8 cellular contexts compared by ENCODE assay signal in the genomic region with DNA sequence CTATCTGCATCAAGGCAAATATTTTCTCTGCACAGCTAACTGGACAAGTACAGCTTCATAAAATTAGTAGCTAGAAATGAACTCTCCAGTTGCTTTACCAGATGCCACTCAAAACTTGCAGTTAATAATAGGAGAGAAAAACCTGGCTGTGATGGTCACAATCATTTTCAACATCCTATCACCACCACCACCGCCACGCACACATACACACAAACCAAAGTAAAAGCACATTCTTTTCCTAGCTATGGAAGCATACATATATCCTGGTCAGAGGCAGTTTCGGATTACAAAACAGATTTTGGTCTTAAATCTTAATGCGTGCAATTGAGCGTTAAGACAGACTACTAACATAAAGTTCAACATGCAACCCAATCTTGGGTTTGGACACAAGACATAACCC. TPM values are rescaled to one million over a fixed set of nuclear protein-coding genes. Genes with fewer than 3 reads are reported as not detected.
DNase-seq lines count a peak whose midpoint lies in the region; ATAC-seq and TF ChIP-seq lines count a peak whose summit lies in the region.

No MANE protein-coding gene starts in this region.

- no peaks in the 10 kb centered on the region for H3K27me3 ChIP-seq in MG63
- peaks cover 16% of the 10 kb centered on the region for H3K27me3 ChIP-seq in ectodermal cell (ENCODE audit: control insufficient read depth, insufficient read depth, low read length, poor library complexity, severe bottlenecking)

- no peak for TF ChIP-seq CTCF in CD14-positive monocyte (IDR thresholded peaks at IDR 0.05)

- no peaks in the 10 kb centered on the region for H3K9me3 Mint-ChIP-seq in CD14-positive monocyte
- H3K9me3 Mint-ChIP-seq in natural killer cell treated with Interleukin-12 subunit alpha and Interleukin-12 subunit beta and Interleukin-15 and Interleukin-18, amount 100 ng/mL, for 72 hours = no peaks in the 10 kb centered on the region

- H3K4me3 Mint-ChIP-seq in CD14-positive monocyte = peak overlapping the region; percentile 99
- H3K4me3 Mint-ChIP-seq in natural killer cell treated with Interleukin-12 subunit alpha and Interleukin-12 subunit beta and Interleukin-15 and Interleukin-18, amount 100 ng/mL, for 72 hours = peak overlapping the region; percentile 81

- WGBS in ectodermal cell, 2 experiments = 31 to 34% methylated on average over 5 of the region's 5 CpGs

- ATAC-seq in natural killer cell treated with Interleukin-12 subunit alpha and Interleukin-12 subunit beta and Interleukin-15 and Interleukin-18, amount 100 ng/mL, for 72 hours = no peak
- ATAC-seq in GM18519 (IDR thresholded peaks at IDR 0.05; ENCODE audit: low FRiP score, unreplicated experiment) = no peak

- peaks cover 8 to 17% (median 17%) of the 10 kb centered on the region in 3 donors for H3K27me3 Mint-ChIP-seq in CD14-positive monocyte (ENCODE audit: low read depth in 3 of 3)
- H3K27me3 Mint-ChIP-seq in natural killer cell treated with Interleukin-12 subunit alpha and Interleukin-12 subunit beta and Interleukin-15 and Interleukin-18, amount 100 ng/mL, for 72 hours = peaks cover 6 to 9% of the 10 kb centered on the region in 2 donors

- DNase-seq in CD14-positive monocyte (ENCODE audit: low spot score) (no peak), MG63 (no peak), NCI-H2107 treated with DMSO at 0.1 percent for 48 hours (lab: John Stamatoyannopoulos, UW; ENCODE audit: unreplicated experiment) (no peak), NCI-H2196 treated with DMSO at 0.1 percent for 48 hours (lab: John Stamatoyannopoulos, UW; ENCODE audit: unreplicated experiment) (no peak), NCI-H1436 (lab: John Stamatoyannopoulos, UW) (no peak)
- DNase-seq in natural killer cell treated with Interleukin-12 subunit alpha and Interleukin-12 subunit beta and Interleukin-15 and Interleukin-18, amount 100 ng/mL, for 72 hours (ENCODE audit: low spot score) = no peak

- H3K4me1 ChIP-seq in ectodermal cell (ENCODE audit: control insufficient read depth, insufficient read depth, low read length) = peaks cover 11% of the 10 kb centered on the region

- H3K9me3 ChIP-seq in MG63 (no peaks in the 10 kb centered on the region), ectodermal cell (ENCODE audit: control insufficient read depth, low read length) (no peaks in the 10 kb centered on the region)

- peaks cover 41% of the 10 kb centered on the region for H3K4me1 Mint-ChIP-seq in CD14-positive monocyte
- H3K4me1 Mint-ChIP-seq in natural killer cell treated with Interleukin-12 subunit alpha and Interleukin-12 subunit beta and Interleukin-15 and Interleukin-18, amount 100 ng/mL, for 72 hours (ENCODE audit: low read depth in 2 of 2) = peaks cover 29 to 35% of the 10 kb centered on the region in 2 donors

- H3K36me3 Mint-ChIP-seq in CD14-positive monocyte = peaks cover 9 to 12% of the 10 kb centered on the region in 2 donors
- H3K36me3 Mint-ChIP-seq in natural killer cell treated with Interleukin-12 subunit alpha and Interleukin-12 subunit beta and Interleukin-15 and Interleukin-18, amount 100 ng/mL, for 72 hours = no peaks in the 10 kb centered on the region

- H3K36me3 ChIP-seq in MG63 (peaks cover 4% of the 10 kb centered on the region; the same call in 1 of the 2 replicates), ectodermal cell (ENCODE audit: control insufficient read depth, insufficient read depth, low read length) (no peaks in the 10 kb centered on the region)

- H3K4me3 ChIP-seq in MG63 (peak overlapping the region; percentile 98), ectodermal cell (ENCODE audit: insufficient read depth, low read depth, low read length) (peak overlapping the region; percentile 71)

- peak overlapping the region in 3 of 7 donors; percentile 94 to 97 (median 96) for H3K27ac Mint-ChIP-seq in CD14-positive monocyte
- peak overlapping the region; percentile 73 to 89 for H3K27ac Mint-ChIP-seq in natural killer cell treated with Interleukin-12 subunit alpha and Interleukin-12 subunit beta and Interleukin-15 and Interleukin-18, amount 100 ng/mL, for 72 hours

- H3K27ac ChIP-seq in ectodermal cell (ENCODE audit: insufficient read depth, low read depth, low read length, poor library complexity, severe bottlenecking) = no peak overlapping the region

- intact Hi-C loops in CD14-positive monocyte (cut with micrococcal nuclease) = loop anchor here (5.0 to 10.0 kb wide), 5 partner anchors 39 to 1379 kb away; a partner anchor contains a TSS

RNA-seq across cellular contexts. Expression of a gene that starts 1.4 kb away (rescaled TPM):
- polyA plus RNA-seq in CD14-positive monocyte = 10 to 100 TPM; 38.8 to 50.8 TPM
- 27.1 and 30.4 TPM in 2 replicates for total RNA-seq in MG63 (2014; rRNA removed; shearing (Covaris generic); ENCODE audit: low replicate concordance)
- polyA plus RNA-seq in ectodermal cell (2013, experiment 1 of 4) = 29.7 TPM
- polyA plus RNA-seq in ectodermal cell (2013, experiment 2 of 4) = 30.7 TPM
- 22.2 TPM for polyA plus RNA-seq in ectodermal cell (2013, experiment 3 of 4)
- polyA plus RNA-seq in ectodermal cell (2013, experiment 4 of 4) = 22.0 TPM
- total RNA-seq in natural killer cell treated with Interleukin-12 subunit alpha and Interleukin-12 subunit beta and Interleukin-15 and Interleukin-18, amount 100 ng/mL, for 72 hours = 10 to 100 TPM; 28.9 to 29.9 TPM
